In genomic region chr6:6588064-6588923, GRCh38 we compare ENCODE assay signal across 8 cellular contexts.
DNase-seq lines count a peak whose midpoint lies in the region; ATAC-seq and TF ChIP-seq lines count a peak whose summit lies in the region.

LY86 (plus strand) TSS chr6:6588720; CDS start chr6:6588735, 15 bp downstream.

- no peaks in the 10 kb centered on the region for H3K9me3 ChIP-seq in subcutaneous abdominal adipose tissue (ENCODE audit: control insufficient read depth in 5 of 5, low read length in 5 of 5)

- H3K4me1 Mint-ChIP-seq in central memory CD8-positive, alpha-beta T cell, result peaks cover 36% of the 10 kb centered on the region

- peak; percentile 87 for DNase-seq in GM06990 (ENCODE audit: extremely low read depth, insufficient read length)
- DNase-seq in central memory CD8-positive, alpha-beta T cell (ENCODE audit: low spot score in 2 of 2), result no peak
- DNase-seq in NCI-H226, result no peak
- DNase-seq in DMS153 (lab: John Stamatoyannopoulos, UW), result no peak
- no peak for DNase-seq in NCI-H1694 (lab: John Stamatoyannopoulos, UW)

- ATAC-seq in GM19452 (IDR thresholded peaks at IDR 0.05; ENCODE audit: unreplicated experiment) (peak; percentile 48), HG03442 (IDR thresholded peaks at IDR 0.05; ENCODE audit: unreplicated experiment) (peak; percentile 49)
- ATAC-seq in central memory CD8-positive, alpha-beta T cell (replicated peaks; ENCODE audit: extremely low read depth, poor library complexity, severe bottlenecking), result no peak

- no peaks in the 10 kb centered on the region for H3K27me3 ChIP-seq in GM06990 (replicated peaks; ENCODE audit: control insufficient read depth, insufficient read depth, low read length)
- no peaks in the 10 kb centered on the region for H3K27me3 ChIP-seq in subcutaneous abdominal adipose tissue (ENCODE audit: control insufficient read depth in 5 of 5, insufficient read depth in 4 of 5, low read length in 5 of 5)

- no peaks in the 10 kb centered on the region for H3K27me3 Mint-ChIP-seq in central memory CD8-positive, alpha-beta T cell

- peak within 1 kb of the TSS in 2 of 5 donors; percentile 13 to 27 for H3K9ac ChIP-seq in subcutaneous abdominal adipose tissue (ENCODE audit: low read length in 5 of 5)

- H3K4me1 ChIP-seq in subcutaneous abdominal adipose tissue (ENCODE audit: control insufficient read depth in 5 of 5, insufficient read depth in 5 of 5, low read length in 5 of 5), result peaks cover 0 to 52% (median 21%) of the 10 kb centered on the region in 5 donors

- peak; percentile 26 for TF ChIP-seq CTCF in GM06990 (IDR thresholded peaks at IDR 0.05; ENCODE audit: insufficient read depth, low read length, poor library complexity, severe bottlenecking)

- H3K36me3 ChIP-seq in GM06990 (ENCODE audit: control insufficient read depth, insufficient read depth, low read length), result no peaks in the 10 kb centered on the region
- H3K36me3 ChIP-seq in subcutaneous abdominal adipose tissue (ENCODE audit: control insufficient read depth in 5 of 5, insufficient read depth in 5 of 5, low read length in 5 of 5), result no peaks in the 10 kb centered on the region

- no peak within 1 kb of the TSS for H3K27ac Mint-ChIP-seq in central memory CD8-positive, alpha-beta T cell (ENCODE audit: low read depth)

- H3K4me3 Mint-ChIP-seq in central memory CD8-positive, alpha-beta T cell, result peak within 1 kb of the TSS; percentile 26

- H3K36me3 Mint-ChIP-seq in central memory CD8-positive, alpha-beta T cell (ENCODE audit: insufficient read depth), result peaks cover 4% of the 10 kb centered on the region

- peak within 1 kb of the TSS; percentile 66 for H3K4me3 ChIP-seq in GM06990 (replicated peaks; ENCODE audit: low read depth, low read length)
- H3K4me3 ChIP-seq in subcutaneous abdominal adipose tissue (ENCODE audit: low read depth in 1 of 5, low read length in 5 of 5), result peak within 1 kb of the TSS; percentile 19 to 53 (median 38)

- peaks cover 5% of the 10 kb centered on the region for H3K9me3 Mint-ChIP-seq in central memory CD8-positive, alpha-beta T cell

- H3K27ac ChIP-seq in subcutaneous abdominal adipose tissue (ENCODE audit: low read depth, low read length), result no peak within 1 kb of the TSS
